13 cellular contexts compared by ENCODE assay signal in genomic region chr5:123809594-123810172, GRCh38.
DNase-seq lines count a peak whose midpoint lies in the region; ATAC-seq and TF ChIP-seq lines count a peak whose summit lies in the region.
"Had no signal": no experiment of that assay in that cellular context is flagged by ENCODE, and none has a peak within 500 bp of the region (broad histone marks: within the 10 kb centered on the region; RNA-seq: fewer than 3 reads in every experiment).

No MANE protein-coding gene starts in this region.

- peak overlapping the region; percentile 28 for H3K27ac ChIP-seq in suprapubic skin
- H3K27ac ChIP-seq in H9 (ENCODE audit: insufficient read length, low read depth, low read length): no peak overlapping the region
- H3K27ac ChIP-seq: 22Rv1, tibial artery had no signal

- H3K36me3 Mint-ChIP-seq in H9 (ENCODE audit: insufficient read depth in 1 of 3, low read depth in 3 of 3): no peaks in the 10 kb centered on the region

- H3T11ph ChIP-seq in H9 (ENCODE audit: low read length): no peak overlapping the region

- H3K4me3 ChIP-seq in suprapubic skin: no peak overlapping the region
- H3K4me3 ChIP-seq: lung, tibial artery had no signal

- no peak overlapping the region for H2BK120ac ChIP-seq in H9 (ENCODE audit: low read depth, low read length, poor library complexity, severe bottlenecking)

- no peaks in the 10 kb centered on the region for H3K36me3 ChIP-seq in suprapubic skin
- H3K36me3 ChIP-seq: tibial artery had no signal

- TF ChIP-seq POLR2A in suprapubic skin (IDR thresholded peaks at IDR 0.05): no peak

- no peak for TF ChIP-seq EP300 in suprapubic skin (IDR thresholded peaks at IDR 0.05)

- H3K23ac ChIP-seq in H9 (ENCODE audit: insufficient read length, low read depth, low read length): no peak overlapping the region

- no peaks in the 10 kb centered on the region for H4K20me1 ChIP-seq in H9 (ENCODE audit: control insufficient read depth, insufficient read depth, insufficient read length)

- H3K27me3 ChIP-seq in suprapubic skin: no peaks in the 10 kb centered on the region
- H3K27me3 ChIP-seq in H9 (ENCODE audit: insufficient read depth, low read length): no peaks in the 10 kb centered on the region
- H3K27me3 ChIP-seq: tibial artery had no signal

- ATAC-seq in esophagus mucosa: peak; percentile 53

- H3K9ac ChIP-seq in H9 (ENCODE audit: extremely low read depth, insufficient read length, low read length): no peak overlapping the region

- H3K79me2 ChIP-seq in H9 (ENCODE audit: insufficient read depth, low read length): no peaks in the 10 kb centered on the region

- H3K9me3 ChIP-seq in suprapubic skin: no peaks in the 10 kb centered on the region
- no peaks in the 10 kb centered on the region for H3K9me3 ChIP-seq in H9 (ENCODE audit: control insufficient read depth, low read depth, low read length)
- H3K9me3 ChIP-seq: tibial artery had no signal

- no peak overlapping the region for H4K91ac ChIP-seq in H9 (ENCODE audit: insufficient read length, low read depth, low read length)

- H2BK20ac ChIP-seq in H9 (ENCODE audit: low read depth, low read length, poor library complexity, severe bottlenecking): no peak overlapping the region

- H3K4me1 ChIP-seq in suprapubic skin (peaks cover 47% of the 10 kb centered on the region), H9 (ENCODE audit: insufficient read depth, low read length) (peaks cover 17% of the 10 kb centered on the region; the same call in 1 of the 2 replicates)
- H3K4me1 ChIP-seq: tibial artery had no signal

- H2AFZ ChIP-seq in H9 (ENCODE audit: low read length): no peak overlapping the region

- no peaks in the 10 kb centered on the region for H3K23me2 ChIP-seq in H9 (ENCODE audit: insufficient read length, low read depth, low read length, poor library complexity, severe bottlenecking)

- H3K4ac ChIP-seq in H9 (ENCODE audit: low read depth, low read length): no peak overlapping the region

- H3K56ac ChIP-seq in H9 (ENCODE audit: insufficient read length, low read depth, low read length): no peak overlapping the region

- H3K4me1 Mint-ChIP-seq in H9: peaks cover 70 to 76% of the 10 kb centered on the region in 2 experiments

- TF ChIP-seq CTCF in suprapubic skin (IDR thresholded peaks at IDR 0.05) (no peak), H9 (conservative IDR thresholded peaks at IDR 0.05) (no peak)

- H3K27ac Mint-ChIP-seq in H9: no peak overlapping the region; a peak in 1 of 7 replicates

- no peak overlapping the region for H3K4me3 Mint-ChIP-seq in H9

- H3K14ac ChIP-seq in H9 (ENCODE audit: insufficient read depth, low read length): no peak overlapping the region

- H2BK12ac ChIP-seq in H9 (ENCODE audit: insufficient read length, low read depth, low read length): no peak overlapping the region

- H3K79me1 ChIP-seq in H9 (ENCODE audit: insufficient read depth, low read depth, low read length, poor library complexity, severe bottlenecking): no peaks in the 10 kb centered on the region

- peak; percentile 55 for DNase-seq in NCI-H345 (lab: John Stamatoyannopoulos, UW)
- no peak for DNase-seq in NCI-H345 treated with DMSO at 0.1 percent for 48 hours (lab: John Stamatoyannopoulos, UW; ENCODE audit: unreplicated experiment)
- peak; percentile 73 to 82 for DNase-seq in NCI-H526 (lab: John Stamatoyannopoulos, UW)
- no peak for DNase-seq in suprapubic skin (ENCODE audit: low spot score in 2 of 2)
- DNase-seq in activated naive CD4-positive, alpha-beta T cell treated with Interleukin-2 at 50 U/mL for 16 hours: no peak
- DNase-seq in H9: no peak
- DNase-seq in stimulated activated CD4-positive, alpha-beta T cell treated with anti-CD3 and anti-CD28 coated beads, Interleukin-4, amount 100 ng/mL, for 1 hour: no peak
- DNase-seq: activated naive CD4-positive, alpha-beta T cell; MV-4-11; tibial artery had no signal

- no peak overlapping the region for H4K8ac ChIP-seq in H9 (replicated peaks; ENCODE audit: insufficient read length, low read depth, low read length)

- H3K9me3 Mint-ChIP-seq in H9: no peaks in the 10 kb centered on the region

- H3K18ac ChIP-seq in H9 (ENCODE audit: insufficient read length, low read depth, low read length): no peak overlapping the region

- H2BK5ac ChIP-seq in H9 (ENCODE audit: insufficient read length, low read length): no peak overlapping the region

- H3K27me3 Mint-ChIP-seq in H9 (ENCODE audit: low read depth): no peaks in the 10 kb centered on the region

- H3K4me2 ChIP-seq in H9 (ENCODE audit: insufficient read depth, insufficient read length, low read length): no peak overlapping the region

- WGBS in suprapubic skin: 36% methylated on average over 7 of the region's 7 CpGs
- WGBS in H9 (ENCODE audit: extremely low coverage, insufficient read length, low lambda C conversion rate): 100% methylated on average over 1 of the region's 7 CpGs

- no peak overlapping the region for H2AK5ac ChIP-seq in H9 (ENCODE audit: insufficient read length, low read length)

- H2BK15ac ChIP-seq in H9 (ENCODE audit: low read depth, low read length): no peak overlapping the region

- H4K5ac ChIP-seq in H9 (ENCODE audit: insufficient read length, low read depth, low read length): no peak overlapping the region

Comparison
In these comparisons a context has a peak if more than half of its experiments do, and no peak if none do; other contexts are left out.
1. DNase-seq: peak in NCI-H345 (single experiment) and NCI-H526 (2 of 2); none in NCI-H345 treated with DMSO at 0.1 percent for 48 hours (single experiment), suprapubic skin (0 of 2), activated naive CD4-positive, alpha-beta T cell treated with Interleukin-2 at 50 U/mL for 16 hours (single experiment), H9 (single experiment) and stimulated activated CD4-positive, alpha-beta T cell treated with anti-CD3 and anti-CD28 coated beads, Interleukin-4, amount 100 ng/mL, for 1 hour (single experiment).